ENCODE assay signal across 8 cellular contexts in the genomic region with DNA sequence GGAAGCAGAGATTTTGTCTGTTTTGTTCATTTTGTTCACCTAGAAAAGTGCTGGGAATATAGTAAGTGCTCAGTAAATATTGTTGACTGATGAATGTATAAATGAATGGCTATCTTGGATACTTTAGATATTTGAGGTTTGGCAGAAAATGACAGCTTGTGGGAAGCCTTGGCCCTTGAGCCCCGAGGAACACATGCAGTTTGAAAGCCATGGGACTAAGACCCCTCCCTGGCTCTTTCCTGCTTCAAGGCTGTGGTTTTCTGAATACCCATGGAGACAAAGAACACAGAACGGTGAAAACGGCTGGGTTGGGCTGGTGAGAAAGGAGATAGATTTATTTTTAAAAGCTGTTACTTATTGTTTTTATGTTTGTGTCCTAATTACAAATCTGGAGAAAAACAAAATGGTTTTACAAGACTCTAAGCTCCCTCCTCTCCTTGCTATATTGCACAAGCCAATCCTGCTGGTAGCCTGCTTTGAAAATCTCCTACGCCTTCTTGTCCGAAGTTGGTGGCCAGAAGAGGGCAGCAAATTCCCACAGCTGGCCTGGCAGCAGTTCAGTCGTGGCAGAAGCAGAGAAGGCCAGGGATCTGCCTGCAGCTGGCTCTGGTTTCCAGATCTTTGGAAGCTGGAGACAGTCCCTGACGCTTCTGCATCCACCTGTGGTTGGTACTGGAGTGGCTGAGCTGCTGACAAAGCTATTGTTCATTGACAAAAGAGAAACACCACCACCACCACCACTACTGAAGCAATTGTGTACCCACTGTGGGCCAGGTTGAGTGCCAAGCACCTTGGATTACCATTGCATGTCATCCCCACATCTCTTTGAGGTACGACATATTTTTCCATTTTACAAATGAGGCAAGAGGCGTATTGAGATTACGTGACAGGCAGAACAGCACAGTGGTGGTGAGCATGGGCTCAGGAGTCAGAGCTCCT. TPM values are rescaled to one million over a fixed set of nuclear protein-coding genes. Genes with fewer than 3 reads are reported as not detected.
A peak's percentile ranks its signal among the peaks of the same experiment; 100 is the strongest.
DNase-seq lines count a peak whose midpoint lies in the region; ATAC-seq and TF ChIP-seq lines count a peak whose summit lies in the region.

No MANE protein-coding gene starts in this region.

- DNase-seq in AG09319 (ENCODE audit: extremely low read depth, low read depth) (peak; percentile 82), H4 (ENCODE audit: low spot score) (peak; percentile 87), NCI-H345 treated with DMSO at 0.1 percent for 48 hours (lab: John Stamatoyannopoulos, UW; ENCODE audit: unreplicated experiment) (peak; percentile 68), lower leg skin (ENCODE audit: low spot score in 2 of 2) (peak; percentile 89 to 96)
- DNase-seq in activated CD4-positive, alpha-beta T cell treated with anti-CD3 and anti-CD28 coated beads for 4 hours: peak; percentile 30 to 43
- DNase-seq in effector memory CD8-positive, alpha-beta T cell: peak; percentile 40 to 60 (median 49)
- peak; percentile 26 to 28 for DNase-seq in stimulated activated CD8-positive, alpha-beta memory T cell treated with anti-CD3 and anti-CD28 coated beads, Interleukin-2, amount 100 ng/mL, for 1 hour (ENCODE audit: low read depth in 2 of 2)

- H3K27me3 Mint-ChIP-seq in effector memory CD8-positive, alpha-beta T cell: peaks cover 39 to 63% of the 10 kb centered on the region in 2 donors

- no peak overlapping the region for H3K27ac Mint-ChIP-seq in effector memory CD8-positive, alpha-beta T cell

- H3K9me3 Mint-ChIP-seq in effector memory CD8-positive, alpha-beta T cell: no peaks in the 10 kb centered on the region

- no peak overlapping the region for H3K4me3 ChIP-seq in lower leg skin (ENCODE audit: low read depth, poor library complexity, severe bottlenecking)

- no peak for TF ChIP-seq POLR2A in lower leg skin (IDR thresholded peaks at IDR 0.05)

- no peaks in the 10 kb centered on the region for H3K4me1 Mint-ChIP-seq in effector memory CD8-positive, alpha-beta T cell (ENCODE audit: low read depth in 2 of 2)

- H3K36me3 Mint-ChIP-seq in effector memory CD8-positive, alpha-beta T cell (ENCODE audit: insufficient read depth): no peaks in the 10 kb centered on the region

- TF ChIP-seq CTCF in AG09319 (IDR thresholded peaks at IDR 0.05; ENCODE audit: low read depth, low read length) (peak; percentile 93), lower leg skin (IDR thresholded peaks at IDR 0.05) (no peak)

- ATAC-seq in effector memory CD8-positive, alpha-beta T cell (replicated peaks): peak; percentile 27
- no peak for ATAC-seq in GM21447 (IDR thresholded peaks at IDR 0.05; ENCODE audit: unreplicated experiment)

- no peak overlapping the region for H3K4me3 Mint-ChIP-seq in effector memory CD8-positive, alpha-beta T cell

- intact Hi-C loops in lower leg skin (cut with DNase I; ENCODE audit: low total_unique reads): loop anchor here (5.0 kb wide), 2 partner anchors 220 to 510 kb away; no protein-coding TSS in a partner anchor

- 39% methylated on average over 9 to 10 of the region's 10 CpGs for WGBS in lower leg skin, 2 donors

RNA-seq across cellular contexts. Expression of gene KRT85, which starts 5.2 kb away (rescaled TPM):
- total RNA-seq in H4 (2014; rRNA removed; shearing (Covaris generic)): not detected in 2 replicates
- 100 to 1,000 TPM in 1 of 4 donors, 1 to 10 TPM in 1, under 1 TPM in 1, not detected in 1; 0.15 to 101 (median 8.3) TPM for total RNA-seq in lower leg skin

RNA-seq across cellular contexts. Expression of gene KRT84, which starts 13.0 kb away (rescaled TPM):
- not detected in 2 replicates for total RNA-seq in H4 (2014; rRNA removed; shearing (Covaris generic))
- under 1 TPM in 2 of 4 donors, not detected in 2; 0.46 to 0.75 TPM for total RNA-seq in lower leg skin

RNA-seq across cellular contexts. Expression of gene KRT82, which starts 33.6 kb away (rescaled TPM):
- total RNA-seq in H4 (2014; rRNA removed; shearing (Covaris generic)): not detected in 2 replicates
- total RNA-seq in lower leg skin: 10 to 100 TPM in 1 of 4 donors, under 1 TPM in 1, not detected in 2; 0.46 to 10.3 TPM

RNA-seq across cellular contexts. Expression of gene KRT83, which starts 51.3 kb away (rescaled TPM):
- not detected in 2 replicates for total RNA-seq in H4 (2014; rRNA removed; shearing (Covaris generic))
- 10 to 100 TPM in 1 of 4 donors, 1 to 10 TPM in 1, not detected in 2; 2.1 to 34.7 TPM for total RNA-seq in lower leg skin

Comparison
In these comparisons a context has a peak if more than half of its experiments do, and no peak if none do; other contexts are left out.
1. DNase-seq: peak in every context shown above with its lines; median percentile 92 in lower leg skin; 87 in H4; 82 in AG09319; 68 in NCI-H345 treated with DMSO at 0.1 percent for 48 hours; 49 in effector memory CD8-positive, alpha-beta T cell; 36 in activated CD4-positive, alpha-beta T cell treated with anti-CD3 and anti-CD28 coated beads for 4 hours; 27 in stimulated activated CD8-positive, alpha-beta memory T cell treated with anti-CD3 and anti-CD28 coated beads, Interleukin-2, amount 100 ng/mL, for 1 hour.